In genomic region chr7:74420006-74420405, GRCh38 we compare ENCODE assay signal across 1 cellular context.
TF ChIP-seq lines count a peak whose summit lies in the region.

No MANE protein-coding gene starts in this region.

TF ChIP-seq in HEK293, 187 proteins besides CTCF, POLR2A, EP300 and RAD21 (continued from another document):
- TF ChIP-seq BCL11B (tag by site-specific recombination; IDR thresholded peaks at IDR 0.05; ENCODE audit: low read depth): no peak
- TF ChIP-seq SALL2 (tag by site-specific recombination; IDR thresholded peaks at IDR 0.05; ENCODE audit: borderline replicate concordance): no peak
- TF ChIP-seq ZNF138 (tag by site-specific recombination; IDR thresholded peaks at IDR 0.05; ENCODE audit: borderline replicate concordance): no peak
- TF ChIP-seq ZNF155 (tag by site-specific recombination; IDR thresholded peaks at IDR 0.05): no peak
- TF ChIP-seq, protein P1, sequence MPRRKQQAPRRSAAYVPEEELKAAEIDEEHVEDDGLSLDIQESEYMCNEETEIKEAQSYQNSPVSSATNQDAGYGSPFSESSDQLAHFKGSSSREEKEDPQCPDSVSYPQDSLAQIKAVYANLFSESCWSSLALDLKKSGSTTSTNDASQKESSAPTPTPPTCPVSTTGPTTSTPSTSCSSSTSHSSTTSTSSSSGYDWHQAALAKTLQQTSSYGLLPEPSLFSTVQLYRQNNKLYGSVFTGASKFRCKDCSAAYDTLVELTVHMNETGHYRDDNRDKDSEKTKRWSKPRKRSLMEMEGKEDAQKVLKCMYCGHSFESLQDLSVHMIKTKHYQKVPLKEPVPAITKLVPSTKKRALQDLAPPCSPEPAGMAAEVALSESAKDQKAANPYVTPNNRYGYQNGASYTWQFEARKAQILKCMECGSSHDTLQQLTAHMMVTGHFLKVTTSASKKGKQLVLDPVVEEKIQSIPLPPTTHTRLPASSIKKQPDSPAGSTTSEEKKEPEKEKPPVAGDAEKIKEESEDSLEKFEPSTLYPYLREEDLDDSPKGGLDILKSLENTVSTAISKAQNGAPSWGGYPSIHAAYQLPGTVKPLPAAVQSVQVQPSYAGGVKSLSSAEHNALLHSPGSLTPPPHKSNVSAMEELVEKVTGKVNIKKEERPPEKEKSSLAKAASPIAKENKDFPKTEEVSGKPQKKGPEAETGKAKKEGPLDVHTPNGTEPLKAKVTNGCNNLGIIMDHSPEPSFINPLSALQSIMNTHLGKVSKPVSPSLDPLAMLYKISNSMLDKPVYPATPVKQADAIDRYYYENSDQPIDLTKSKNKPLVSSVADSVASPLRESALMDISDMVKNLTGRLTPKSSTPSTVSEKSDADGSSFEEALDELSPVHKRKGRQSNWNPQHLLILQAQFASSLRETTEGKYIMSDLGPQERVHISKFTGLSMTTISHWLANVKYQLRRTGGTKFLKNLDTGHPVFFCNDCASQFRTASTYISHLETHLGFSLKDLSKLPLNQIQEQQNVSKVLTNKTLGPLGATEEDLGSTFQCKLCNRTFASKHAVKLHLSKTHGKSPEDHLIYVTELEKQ (tag by site-specific recombination; IDR thresholded peaks at IDR 0.05; ENCODE audit: borderline replicate concordance): no peak
- TF ChIP-seq, protein P2, sequence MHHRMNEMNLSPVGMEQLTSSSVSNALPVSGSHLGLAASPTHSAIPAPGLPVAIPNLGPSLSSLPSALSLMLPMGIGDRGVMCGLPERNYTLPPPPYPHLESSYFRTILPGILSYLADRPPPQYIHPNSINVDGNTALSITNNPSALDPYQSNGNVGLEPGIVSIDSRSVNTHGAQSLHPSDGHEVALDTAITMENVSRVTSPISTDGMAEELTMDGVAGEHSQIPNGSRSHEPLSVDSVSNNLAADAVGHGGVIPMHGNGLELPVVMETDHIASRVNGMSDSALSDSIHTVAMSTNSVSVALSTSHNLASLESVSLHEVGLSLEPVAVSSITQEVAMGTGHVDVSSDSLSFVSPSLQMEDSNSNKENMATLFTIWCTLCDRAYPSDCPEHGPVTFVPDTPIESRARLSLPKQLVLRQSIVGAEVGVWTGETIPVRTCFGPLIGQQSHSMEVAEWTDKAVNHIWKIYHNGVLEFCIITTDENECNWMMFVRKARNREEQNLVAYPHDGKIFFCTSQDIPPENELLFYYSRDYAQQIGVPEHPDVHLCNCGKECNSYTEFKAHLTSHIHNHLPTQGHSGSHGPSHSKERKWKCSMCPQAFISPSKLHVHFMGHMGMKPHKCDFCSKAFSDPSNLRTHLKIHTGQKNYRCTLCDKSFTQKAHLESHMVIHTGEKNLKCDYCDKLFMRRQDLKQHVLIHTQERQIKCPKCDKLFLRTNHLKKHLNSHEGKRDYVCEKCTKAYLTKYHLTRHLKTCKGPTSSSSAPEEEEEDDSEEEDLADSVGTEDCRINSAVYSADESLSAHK (tag by site-specific recombination; IDR thresholded peaks at IDR 0.05): no peak
- no peak for TF ChIP-seq ZNF473 (tag by site-specific recombination; IDR thresholded peaks at IDR 0.05)
